ENCODE assay signal across 14 cellular contexts in genomic region chr2:151237422-151238012, GRCh38. TPM values are rescaled to one million over a fixed set of nuclear protein-coding genes. Genes with fewer than 3 reads are reported as not detected.
DNase-seq lines count a peak whose midpoint lies in the region; ATAC-seq and TF ChIP-seq lines count a peak whose summit lies in the region.
"Had no signal": no experiment of that assay in that cellular context is flagged by ENCODE, and none has a peak within 500 bp of the region (broad histone marks: within the 10 kb centered on the region; RNA-seq: fewer than 3 reads in every experiment).

No MANE protein-coding gene starts in this region.

- H2AFZ ChIP-seq in neural cell (ENCODE audit: low read depth, low read length) = no peak overlapping the region

- no peaks in the 10 kb centered on the region for H3K9me3 ChIP-seq in neural cell (ENCODE audit: low read length)
- H3K9me3 ChIP-seq: esophagus muscularis mucosa, right lobe of liver had no signal

- TF ChIP-seq RAD21 in neural cell (conservative IDR thresholded peaks at IDR 0.05) = no peak

- no peak overlapping the region for H3K4me2 ChIP-seq in neural cell (ENCODE audit: low read length)

- no peaks in the 10 kb centered on the region for H3K79me2 ChIP-seq in neural cell (replicated peaks; ENCODE audit: insufficient read depth, low read length)

- no peaks in the 10 kb centered on the region for H3K36me3 ChIP-seq in neural cell (ENCODE audit: insufficient read depth, low read length)
- H3K36me3 ChIP-seq: cardiac muscle cell, esophagus muscularis mucosa, right lobe of liver had no signal

- no peaks in the 10 kb centered on the region for H3K9me2 ChIP-seq in neural cell (ENCODE audit: insufficient read depth, low read length)

- ATAC-seq in GM21619 (IDR thresholded peaks at IDR 0.05; ENCODE audit: unreplicated experiment) = no peak
- no peak for ATAC-seq in GM19463 (IDR thresholded peaks at IDR 0.05; ENCODE audit: unreplicated experiment)
- ATAC-seq in GM19023 (IDR thresholded peaks at IDR 0.05; ENCODE audit: unreplicated experiment) = no peak

- no peaks in the 10 kb centered on the region for H3F3A ChIP-seq in neural cell (ENCODE audit: insufficient read depth, low read length, poor library complexity, severe bottlenecking)

- H3K27ac ChIP-seq in neural cell (ENCODE audit: low read length) = no peak overlapping the region
- H3K27ac ChIP-seq: cardiac muscle cell, esophagus muscularis mucosa, right lobe of liver had no signal

- no peaks in the 10 kb centered on the region for H3K27me3 ChIP-seq in neural cell (ENCODE audit: insufficient read depth, low read depth, low read length)
- H3K27me3 ChIP-seq: cardiac muscle cell, esophagus muscularis mucosa, right lobe of liver had no signal

- H3K4me3 ChIP-seq in neural cell (ENCODE audit: low read length) = no peak overlapping the region
- H3K4me3 ChIP-seq: cardiac muscle cell, esophagus muscularis mucosa, right lobe of liver had no signal

- peak; percentile 4 to 19 for DNase-seq in activated CD4-positive, alpha-beta T cell treated with anti-CD3 and anti-CD28 coated beads, Interleukin-2, amount 50 U/mL, for 48 hours
- DNase-seq in activated CD4-positive, alpha-beta T cell treated with anti-CD3 and anti-CD28 coated beads, Interleukin-2, amount 50 U/mL, for 4 hours = no peak
- DNase-seq in HCEC 1CT (peak; percentile 17), astrocyte of the hippocampus (ENCODE audit: low read depth, low spot score) (peak; percentile 11)
- DNase-seq: AML-193, GF-D8, NCI-H187, right lobe of liver had no signal

- H4K20me1 ChIP-seq in neural cell (ENCODE audit: insufficient read depth) = no peaks in the 10 kb centered on the region

- no peak overlapping the region for H3K9ac ChIP-seq in neural cell (ENCODE audit: low read length)

- peak; percentile 16 for TF ChIP-seq CTCF in neural cell (IDR thresholded peaks at IDR 0.05; ENCODE audit: poor library complexity, severe bottlenecking)

- TF ChIP-seq EP300 in neural cell (conservative IDR thresholded peaks at IDR 0.05; ENCODE audit: poor library complexity, severe bottlenecking) = no peak

TF ChIP-seq in neural cell, 6 proteins besides CTCF, POLR2A, EP300 and RAD21:
- no peak for TF ChIP-seq POLR2AphosphoS5 (IDR thresholded peaks at IDR 0.05)
- TF ChIP-seq SMC3 (conservative IDR thresholded peaks at IDR 0.05; ENCODE audit: poor library complexity) = peak; percentile 23

RNA-seq across cellular contexts. Expression of gene RBM43, which starts 24.1 kb away (rescaled TPM):
- polyA plus RNA-seq in neural cell = not detected in 2 replicates
- polyA minus RNA-seq in neural cell = not detected in 2 replicates

RNA-seq across cellular contexts. Expression of gene NMI, which starts 52.0 kb away (rescaled TPM):
- polyA plus RNA-seq in neural cell = not detected in 2 replicates
- not detected in 2 replicates for polyA minus RNA-seq in neural cell

Comparison
In these comparisons a context has a peak if more than half of its experiments do, and no peak if none do; other contexts are left out.
1. DNase-seq: peak in activated CD4-positive, alpha-beta T cell treated with anti-CD3 and anti-CD28 coated beads, Interleukin-2, amount 50 U/mL, for 48 hours (2 of 2), HCEC 1CT (single experiment) and astrocyte of the hippocampus (single experiment); none in activated CD4-positive, alpha-beta T cell treated with anti-CD3 and anti-CD28 coated beads, Interleukin-2, amount 50 U/mL, for 4 hours (0 of 2).